Comparison of ENCODE assay signal across 9 cellular contexts in genomic region chr22:16935209-16935608, GRCh38.
"Had no signal": no experiment of that assay in that cellular context is flagged by ENCODE, and none has a peak within 500 bp of the region (broad histone marks: within the 10 kb centered on the region; RNA-seq: fewer than 3 reads in every experiment).

No MANE protein-coding gene starts in this region.

- H3K27ac ChIP-seq: HL-60 had no signal

- H3K4me3 Mint-ChIP-seq: GM23338, H9, IgD-negative memory B cell had no signal

- H3K27ac Mint-ChIP-seq: GM23338, H9, IgD-negative memory B cell had no signal

- H3K4me3 ChIP-seq: GM23338 had no signal

- H3K4me1 Mint-ChIP-seq: GM23338, H9, IgD-negative memory B cell had no signal

- FAIRE-seq: H1, H54, HepG2 had no signal

- ATAC-seq: GM23338, HepG2 had no signal

- DNase-seq: H9, HCEC 1CT, KBM-7 had no signal
